1 cellular context compared by ENCODE assay signal in genomic region chr2:188326669-188327301, GRCh38.
TF ChIP-seq lines count a peak whose summit lies in the region.

No MANE protein-coding gene starts in this region.

TF ChIP-seq in A549, 52 proteins besides CTCF, POLR2A, EP300 and RAD21 (continued from another document):
- TF ChIP-seq, protein P1, sequence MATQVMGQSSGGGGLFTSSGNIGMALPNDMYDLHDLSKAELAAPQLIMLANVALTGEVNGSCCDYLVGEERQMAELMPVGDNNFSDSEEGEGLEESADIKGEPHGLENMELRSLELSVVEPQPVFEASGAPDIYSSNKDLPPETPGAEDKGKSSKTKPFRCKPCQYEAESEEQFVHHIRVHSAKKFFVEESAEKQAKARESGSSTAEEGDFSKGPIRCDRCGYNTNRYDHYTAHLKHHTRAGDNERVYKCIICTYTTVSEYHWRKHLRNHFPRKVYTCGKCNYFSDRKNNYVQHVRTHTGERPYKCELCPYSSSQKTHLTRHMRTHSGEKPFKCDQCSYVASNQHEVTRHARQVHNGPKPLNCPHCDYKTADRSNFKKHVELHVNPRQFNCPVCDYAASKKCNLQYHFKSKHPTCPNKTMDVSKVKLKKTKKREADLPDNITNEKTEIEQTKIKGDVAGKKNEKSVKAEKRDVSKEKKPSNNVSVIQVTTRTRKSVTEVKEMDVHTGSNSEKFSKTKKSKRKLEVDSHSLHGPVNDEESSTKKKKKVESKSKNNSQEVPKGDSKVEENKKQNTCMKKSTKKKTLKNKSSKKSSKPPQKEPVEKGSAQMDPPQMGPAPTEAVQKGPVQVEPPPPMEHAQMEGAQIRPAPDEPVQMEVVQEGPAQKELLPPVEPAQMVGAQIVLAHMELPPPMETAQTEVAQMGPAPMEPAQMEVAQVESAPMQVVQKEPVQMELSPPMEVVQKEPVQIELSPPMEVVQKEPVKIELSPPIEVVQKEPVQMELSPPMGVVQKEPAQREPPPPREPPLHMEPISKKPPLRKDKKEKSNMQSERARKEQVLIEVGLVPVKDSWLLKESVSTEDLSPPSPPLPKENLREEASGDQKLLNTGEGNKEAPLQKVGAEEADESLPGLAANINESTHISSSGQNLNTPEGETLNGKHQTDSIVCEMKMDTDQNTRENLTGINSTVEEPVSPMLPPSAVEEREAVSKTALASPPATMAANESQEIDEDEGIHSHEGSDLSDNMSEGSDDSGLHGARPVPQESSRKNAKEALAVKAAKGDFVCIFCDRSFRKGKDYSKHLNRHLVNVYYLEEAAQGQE (IDR thresholded peaks at IDR 0.05): no peak
TF ChIP-seq in A549: peak in this region for 1.
